20 cellular contexts compared by ENCODE assay signal in the genomic region with DNA sequence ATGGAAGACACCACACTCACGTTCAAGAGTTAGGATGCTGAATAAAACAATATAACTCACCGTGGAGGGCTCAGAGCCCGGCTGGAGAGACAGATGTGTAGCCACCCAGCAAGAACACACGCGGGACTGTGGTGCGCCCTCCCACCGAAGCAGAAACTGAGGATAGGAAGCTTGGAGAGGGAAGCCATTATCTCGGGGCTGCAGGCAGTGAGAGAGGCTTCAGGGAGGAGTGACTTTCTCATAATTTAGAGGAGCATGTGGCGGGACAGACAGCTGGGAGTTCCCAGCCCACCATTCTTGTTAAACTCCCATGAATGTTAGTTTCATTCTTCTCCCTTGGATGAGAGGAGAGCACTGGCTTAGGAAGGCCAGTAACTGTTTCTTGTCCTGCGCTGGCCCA.
DNase-seq lines count a peak whose midpoint lies in the region; ATAC-seq and TF ChIP-seq lines count a peak whose summit lies in the region.
"Had no signal": no experiment of that assay in that cellular context is flagged by ENCODE, and none has a peak within 500 bp of the region (broad histone marks: within the 10 kb centered on the region; RNA-seq: fewer than 3 reads in every experiment).

No MANE protein-coding gene starts in this region.

- H3K4me2 ChIP-seq in PC-3 (ENCODE audit: low read length), result no peak overlapping the region

- no peak for ATAC-seq in heart left ventricle
- ATAC-seq in natural killer cell treated with Interleukin-12 subunit alpha and Interleukin-12 subunit beta and Interleukin-15 and Interleukin-18, amount 100 ng/mL, for 72 hours, result no peak
- ATAC-seq in GM19351 (IDR thresholded peaks at IDR 0.05; ENCODE audit: unreplicated experiment), result no peak
- ATAC-seq in PC-3, result no peak
- ATAC-seq: GM12878 had no signal

- H3K4me3 ChIP-seq in left ventricle myocardium inferior, result no peak overlapping the region
- no peak overlapping the region for H3K4me3 ChIP-seq in heart left ventricle
- no peak overlapping the region for H3K4me3 ChIP-seq in PC-3 (ENCODE audit: low read length)
- H3K4me3 ChIP-seq: GM12878 had no signal

- H3K4me3 Mint-ChIP-seq in endothelial cell (ENCODE audit: unreplicated experiment) (peak overlapping the region; percentile 32), mesothelial cell of epicardium (no peak overlapping the region)
- H3K4me3 Mint-ChIP-seq in natural killer cell treated with Interleukin-12 subunit alpha and Interleukin-12 subunit beta and Interleukin-15 and Interleukin-18, amount 100 ng/mL, for 72 hours, result no peak overlapping the region

- TF ChIP-seq CTCF in left ventricle myocardium inferior (IDR thresholded peaks at IDR 0.05; ENCODE audit: borderline replicate concordance), result no peak
- no peak for TF ChIP-seq CTCF in heart left ventricle (IDR thresholded peaks at IDR 0.05)
- no peak for TF ChIP-seq CTCF in endothelial cell (IDR thresholded peaks at IDR 0.05; ENCODE audit: unreplicated experiment)
- TF ChIP-seq CTCF in mesothelial cell of epicardium (IDR thresholded peaks at IDR 0.05; ENCODE audit: unreplicated experiment), result no peak
- TF ChIP-seq CTCF in PC-3 (conservative IDR thresholded peaks at IDR 0.05; ENCODE audit: low read depth, low read length), result no peak

- no peak overlapping the region for H3K9ac ChIP-seq in PC-3 (ENCODE audit: low read length)

- H3K27ac ChIP-seq in left ventricle myocardium inferior (replicated peaks) (peak overlapping the region; percentile 77), heart left ventricle (peak overlapping the region in 2 of 12 donors; percentile 33 to 56), PC-3 (ENCODE audit: low read length) (no peak overlapping the region)

- peaks cover 4% of the 10 kb centered on the region for H3K27me3 Mint-ChIP-seq in endothelial cell (ENCODE audit: unreplicated experiment)
- no peaks in the 10 kb centered on the region for H3K27me3 Mint-ChIP-seq in natural killer cell treated with Interleukin-12 subunit alpha and Interleukin-12 subunit beta and Interleukin-15 and Interleukin-18, amount 100 ng/mL, for 72 hours
- H3K27me3 Mint-ChIP-seq in mesothelial cell of epicardium (ENCODE audit: low read depth), result no peaks in the 10 kb centered on the region
- H3K27me3 Mint-ChIP-seq: CD4-positive, alpha-beta memory T cell had no signal

- no peaks in the 10 kb centered on the region for H4K20me1 ChIP-seq in PC-3 (ENCODE audit: low read length)

- DNase-seq in left ventricle myocardium inferior, result no peak
- no peak for DNase-seq in heart left ventricle
- no peak for DNase-seq in endothelial cell (ENCODE audit: low spot score)
- DNase-seq in natural killer cell treated with Interleukin-12 subunit alpha and Interleukin-12 subunit beta and Interleukin-15 and Interleukin-18, amount 100 ng/mL, for 72 hours (ENCODE audit: low spot score), result no peak
- DNase-seq in mesothelial cell of epicardium (ENCODE audit: low spot score in 2 of 2, unreplicated experiment in 2 of 2), result no peak
- DNase-seq in PC-3, result no peak
- DNase-seq: BE2C; Calu3; CD4-positive, alpha-beta memory T cell; EL; KG1; NCI-H1417; NCI-H187; NCI-H2107; NCI-H510A treated with DMSO at 0.1 percent for 48 hours; NCI-H82; OCI-M1; SHP77 had no signal

- no peaks in the 10 kb centered on the region for H3K9me2 ChIP-seq in PC-3 (replicated peaks; ENCODE audit: low read length)

- CTCF ChIA-PET in PC-3 (lab: Charles Lee), result no interaction called here

- H3K36me3 ChIP-seq in left ventricle myocardium inferior (peaks cover 88% of the 10 kb centered on the region), heart left ventricle (peaks cover 0 to 100% (median 91%) of the 10 kb centered on the region in 9 donors), PC-3 (ENCODE audit: low read depth, low read length) (no peaks in the 10 kb centered on the region)

- H3K27me3 ChIP-seq in left ventricle myocardium inferior (ENCODE audit: low read depth) (no peaks in the 10 kb centered on the region), heart left ventricle (no peaks in the 10 kb centered on the region), PC-3 (ENCODE audit: low read length) (no peaks in the 10 kb centered on the region)
- H3K27me3 ChIP-seq: BE2C had no signal

- intact Hi-C loops in left ventricle myocardium inferior (cut with micrococcal nuclease) (no loop called here), heart left ventricle (cut with DNase I) (loop anchor here in 4 of 10 donors (2.0 to 10.0 kb wide), 4 partner anchors 19 to 110 kb away; no protein-coding TSS in a partner anchor), PC-3 (cut with micrococcal nuclease) (no loop called here)

- no peak overlapping the region for H2AFZ ChIP-seq in PC-3 (ENCODE audit: low read length)

- H3K4me1 ChIP-seq in left ventricle myocardium inferior (peaks cover 66% of the 10 kb centered on the region), heart left ventricle (peaks cover 0 to 51% (median 8%) of the 10 kb centered on the region in 12 donors), PC-3 (ENCODE audit: insufficient read depth, low read length) (no peaks in the 10 kb centered on the region)
- H3K4me1 ChIP-seq: BE2C had no signal

- H3K27ac Mint-ChIP-seq in endothelial cell (ENCODE audit: unreplicated experiment), result no peak overlapping the region
- peak overlapping the region; percentile 9 to 12 for H3K27ac Mint-ChIP-seq in natural killer cell treated with Interleukin-12 subunit alpha and Interleukin-12 subunit beta and Interleukin-15 and Interleukin-18, amount 100 ng/mL, for 72 hours
- no peak overlapping the region for H3K27ac Mint-ChIP-seq in mesothelial cell of epicardium

- H3K36me3 Mint-ChIP-seq in endothelial cell (ENCODE audit: low read depth, unreplicated experiment), result peaks cover 53% of the 10 kb centered on the region
- peaks cover 4% of the 10 kb centered on the region for H3K36me3 Mint-ChIP-seq in natural killer cell treated with Interleukin-12 subunit alpha and Interleukin-12 subunit beta and Interleukin-15 and Interleukin-18, amount 100 ng/mL, for 72 hours
- peaks cover 10% of the 10 kb centered on the region for H3K36me3 Mint-ChIP-seq in mesothelial cell of epicardium

- H3K4me1 Mint-ChIP-seq in endothelial cell (ENCODE audit: unreplicated experiment) (peaks cover 4% of the 10 kb centered on the region), mesothelial cell of epicardium (no peaks in the 10 kb centered on the region)
- H3K4me1 Mint-ChIP-seq in natural killer cell treated with Interleukin-12 subunit alpha and Interleukin-12 subunit beta and Interleukin-15 and Interleukin-18, amount 100 ng/mL, for 72 hours (ENCODE audit: low read depth in 2 of 2), result peaks cover 28 to 34% of the 10 kb centered on the region in 2 donors

- no TSS peak for BruUV-seq in PC-3 (replicated peaks; lab: Mats Ljungman, UMichigan)

- POLR2A ChIA-PET in PC-3 (lab: Charles Lee; ENCODE audit: unreplicated experiment), result no interaction called here

- 88 to 92% (median 89%) methylated on average over 10 of the region's 10 CpGs for WGBS in heart left ventricle, 4 donors

- TF ChIP-seq POLR2A in heart left ventricle (IDR thresholded peaks at IDR 0.05), result no peak

- H3K9me3 Mint-ChIP-seq in endothelial cell (ENCODE audit: unreplicated experiment) (no peaks in the 10 kb centered on the region), mesothelial cell of epicardium (no peaks in the 10 kb centered on the region)
- no peaks in the 10 kb centered on the region for H3K9me3 Mint-ChIP-seq in natural killer cell treated with Interleukin-12 subunit alpha and Interleukin-12 subunit beta and Interleukin-15 and Interleukin-18, amount 100 ng/mL, for 72 hours

- H3K79me2 ChIP-seq in PC-3 (ENCODE audit: low read length), result no peaks in the 10 kb centered on the region

- no peaks in the 10 kb centered on the region for H3K9me3 ChIP-seq in left ventricle myocardium inferior (replicated peaks)
- H3K9me3 ChIP-seq in heart left ventricle, result no peaks in the 10 kb centered on the region
- H3K9me3 ChIP-seq in PC-3 (ENCODE audit: low read length), result no peaks in the 10 kb centered on the region
- H3K9me3 ChIP-seq: BE2C had no signal

- H3F3A ChIP-seq in PC-3 (ENCODE audit: low read length, unreplicated experiment), result no peaks in the 10 kb centered on the region

Comparison
In these comparisons a context has a peak if more than half of its experiments do, and no peak if none do; other contexts are left out.
1. H3K27ac Mint-ChIP-seq: peak in natural killer cell treated with Interleukin-12 subunit alpha and Interleukin-12 subunit beta and Interleukin-15 and Interleukin-18, amount 100 ng/mL, for 72 hours (2 of 2); none in endothelial cell (single experiment) and mesothelial cell of epicardium (single experiment).